1 cellular context compared by ENCODE assay signal in the genomic region with DNA sequence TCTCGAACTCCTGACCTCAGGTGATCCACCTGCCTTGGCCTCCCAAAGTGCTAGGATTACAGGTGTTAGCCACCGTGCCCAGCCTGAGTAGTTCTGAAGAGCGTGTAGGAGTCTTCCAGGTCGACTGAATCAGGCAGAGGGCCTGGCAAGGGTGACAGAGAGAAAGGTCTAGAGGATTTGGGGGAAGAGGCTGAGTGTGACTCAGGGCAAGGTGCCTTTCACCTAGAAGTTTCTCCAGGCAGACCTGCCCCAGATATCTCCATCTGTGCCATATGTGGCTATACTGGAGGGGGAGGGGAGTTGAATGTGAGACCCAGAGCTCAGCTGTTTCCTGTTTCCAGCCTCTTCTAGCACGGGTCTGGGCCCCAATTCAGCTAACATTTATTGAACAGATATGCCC.
TF ChIP-seq lines count a peak whose summit lies in the region.

No MANE protein-coding gene starts in this region.

TF ChIP-seq in HCT116, 20 proteins besides CTCF, POLR2A, EP300 and RAD21:
- TF ChIP-seq FOSL1 (IDR thresholded peaks at IDR 0.05; ENCODE audit: low read depth) = no peak
- TF ChIP-seq, protein P1, sequence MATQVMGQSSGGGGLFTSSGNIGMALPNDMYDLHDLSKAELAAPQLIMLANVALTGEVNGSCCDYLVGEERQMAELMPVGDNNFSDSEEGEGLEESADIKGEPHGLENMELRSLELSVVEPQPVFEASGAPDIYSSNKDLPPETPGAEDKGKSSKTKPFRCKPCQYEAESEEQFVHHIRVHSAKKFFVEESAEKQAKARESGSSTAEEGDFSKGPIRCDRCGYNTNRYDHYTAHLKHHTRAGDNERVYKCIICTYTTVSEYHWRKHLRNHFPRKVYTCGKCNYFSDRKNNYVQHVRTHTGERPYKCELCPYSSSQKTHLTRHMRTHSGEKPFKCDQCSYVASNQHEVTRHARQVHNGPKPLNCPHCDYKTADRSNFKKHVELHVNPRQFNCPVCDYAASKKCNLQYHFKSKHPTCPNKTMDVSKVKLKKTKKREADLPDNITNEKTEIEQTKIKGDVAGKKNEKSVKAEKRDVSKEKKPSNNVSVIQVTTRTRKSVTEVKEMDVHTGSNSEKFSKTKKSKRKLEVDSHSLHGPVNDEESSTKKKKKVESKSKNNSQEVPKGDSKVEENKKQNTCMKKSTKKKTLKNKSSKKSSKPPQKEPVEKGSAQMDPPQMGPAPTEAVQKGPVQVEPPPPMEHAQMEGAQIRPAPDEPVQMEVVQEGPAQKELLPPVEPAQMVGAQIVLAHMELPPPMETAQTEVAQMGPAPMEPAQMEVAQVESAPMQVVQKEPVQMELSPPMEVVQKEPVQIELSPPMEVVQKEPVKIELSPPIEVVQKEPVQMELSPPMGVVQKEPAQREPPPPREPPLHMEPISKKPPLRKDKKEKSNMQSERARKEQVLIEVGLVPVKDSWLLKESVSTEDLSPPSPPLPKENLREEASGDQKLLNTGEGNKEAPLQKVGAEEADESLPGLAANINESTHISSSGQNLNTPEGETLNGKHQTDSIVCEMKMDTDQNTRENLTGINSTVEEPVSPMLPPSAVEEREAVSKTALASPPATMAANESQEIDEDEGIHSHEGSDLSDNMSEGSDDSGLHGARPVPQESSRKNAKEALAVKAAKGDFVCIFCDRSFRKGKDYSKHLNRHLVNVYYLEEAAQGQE (IDR thresholded peaks at IDR 0.05; ENCODE audit: low read depth) = no peak
- TF ChIP-seq YY1 (IDR thresholded peaks at IDR 0.05; ENCODE audit: extremely low read depth, insufficient replicate concordance, low read depth, low read length) = no peak
- no peak for TF ChIP-seq ZBTB33 (IDR thresholded peaks at IDR 0.05; ENCODE audit: extremely low read depth, insufficient replicate concordance, low read length)
- no peak for TF ChIP-seq SRF (IDR thresholded peaks at IDR 0.05; ENCODE audit: low read depth)
- TF ChIP-seq ZFX (IDR thresholded peaks at IDR 0.05) = no peak
- TF ChIP-seq, protein P2, sequence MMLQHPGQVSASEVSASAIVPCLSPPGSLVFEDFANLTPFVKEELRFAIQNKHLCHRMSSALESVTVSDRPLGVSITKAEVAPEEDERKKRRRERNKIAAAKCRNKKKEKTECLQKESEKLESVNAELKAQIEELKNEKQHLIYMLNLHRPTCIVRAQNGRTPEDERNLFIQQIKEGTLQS (IDR thresholded peaks at IDR 0.05) = no peak
- TF ChIP-seq CBX3 (IDR thresholded peaks at IDR 0.05; ENCODE audit: low read depth) = no peak
- TF ChIP-seq MAX (IDR thresholded peaks at IDR 0.05) = no peak
- no peak for TF ChIP-seq SIN3A (IDR thresholded peaks at IDR 0.05; ENCODE audit: low read depth)
- TF ChIP-seq EZH2 (IDR thresholded peaks at IDR 0.05) = no peak
- no peak for TF ChIP-seq TCF7L2 (IDR thresholded peaks at IDR 0.05; ENCODE audit: borderline replicate concordance, extremely low read depth, insufficient read depth, insufficient read length)
- TF ChIP-seq ELF1 (IDR thresholded peaks at IDR 0.05; ENCODE audit: borderline replicate concordance, low read depth) = no peak
- TF ChIP-seq EGR1 (IDR thresholded peaks at IDR 0.05; ENCODE audit: low read depth) = no peak
